ENCODE assay signal across 21 cellular contexts in genomic region chr2:74578476-74578875, GRCh38. TPM values are rescaled to one million over a fixed set of nuclear protein-coding genes. Genes with fewer than 3 reads are reported as not detected.
DNase-seq lines count a peak whose midpoint lies in the region; ATAC-seq and TF ChIP-seq lines count a peak whose summit lies in the region.
"Had no signal": no experiment of that assay in that cellular context is flagged by ENCODE, and none has a peak within 500 bp of the region (broad histone marks: within the 10 kb centered on the region; RNA-seq: fewer than 3 reads in every experiment).

No MANE protein-coding gene starts in this region.

- peaks cover 1% of the 10 kb centered on the region for H3K27me3 Mint-ChIP-seq in activated CD4-positive, alpha-beta T cell treated with anti-CD3 and anti-CD28 coated beads for 36 hours
- no peaks in the 10 kb centered on the region for H3K27me3 Mint-ChIP-seq in activated CD4-positive, alpha-beta T cell treated with anti-CD3 and anti-CD28 coated beads, Interleukin-2, amount 10 ng/mL, durations not matched to agents 7 days and 5 days
- H3K27me3 Mint-ChIP-seq in stimulated activated memory B cell treated with anti-CD40 and anti-IgM and Interleukin-4, amounts not matched to agents 10 μg/mL and 1 μg/mL and 100 μg/mL, for 72 hours, result no peaks in the 10 kb centered on the region

- H3K9me3 Mint-ChIP-seq in activated CD4-positive, alpha-beta T cell treated with anti-CD3 and anti-CD28 coated beads for 36 hours (ENCODE audit: low read depth), result no peaks in the 10 kb centered on the region
- peaks cover 6% of the 10 kb centered on the region for H3K9me3 Mint-ChIP-seq in activated CD4-positive, alpha-beta T cell treated with anti-CD3 and anti-CD28 coated beads, Interleukin-2, amount 10 ng/mL, durations not matched to agents 7 days and 5 days
- no peaks in the 10 kb centered on the region for H3K9me3 Mint-ChIP-seq in stimulated activated memory B cell treated with anti-CD40 and anti-IgM and Interleukin-4, amounts not matched to agents 10 μg/mL and 1 μg/mL and 100 μg/mL, for 72 hours
- H3K9me3 Mint-ChIP-seq: neural crest cell had no signal

- peaks cover 23% of the 10 kb centered on the region for H3K4me1 Mint-ChIP-seq in activated CD4-positive, alpha-beta T cell treated with anti-CD3 and anti-CD28 coated beads for 36 hours
- peaks cover 34% of the 10 kb centered on the region for H3K4me1 Mint-ChIP-seq in activated CD4-positive, alpha-beta T cell treated with anti-CD3 and anti-CD28 coated beads, Interleukin-2, amount 10 ng/mL, durations not matched to agents 7 days and 5 days
- peaks cover 32% of the 10 kb centered on the region for H3K4me1 Mint-ChIP-seq in stimulated activated memory B cell treated with anti-CD40 and anti-IgM and Interleukin-4, amounts not matched to agents 10 μg/mL and 1 μg/mL and 100 μg/mL, for 72 hours

- no peak overlapping the region for H3K27ac ChIP-seq in colonic mucosa
- H3K27ac ChIP-seq: 22Rv1, cardiac muscle cell, SJCRH30 had no signal

- POLR2A ChIA-PET in activated CD4-positive, alpha-beta T cell treated with anti-CD3 and anti-CD28 coated beads for 36 hours (lab: Charles Lee), result no interaction called here
- POLR2A ChIA-PET in activated CD4-positive, alpha-beta T cell treated with anti-CD3 and anti-CD28 coated beads, Interleukin-2, amount 10 ng/mL, durations not matched to agents 7 days and 5 days (lab: Charles Lee), result interaction anchor here (1.0 kb wide), 1 partner anchor 28 kb away, joined by 3 read pairs; no protein-coding TSS in a partner anchor

- ATAC-seq in activated CD4-positive, alpha-beta T cell treated with anti-CD3 and anti-CD28 coated beads for 36 hours, result peak; percentile 28
- peak; percentile 66 for ATAC-seq in HG02610 (IDR thresholded peaks at IDR 0.05; ENCODE audit: unreplicated experiment)
- ATAC-seq in HG03354 (IDR thresholded peaks at IDR 0.05; ENCODE audit: poor library complexity, severe bottlenecking, unreplicated experiment), result peak; percentile 49
- no peak for ATAC-seq in stimulated activated memory B cell treated with anti-CD40 and anti-IgM and Interleukin-4, amounts not matched to agents 10 μg/mL and 1 μg/mL and 100 μg/mL, for 72 hours
- ATAC-seq: left lobe of liver had no signal

- no peak for DNase-seq in activated CD4-positive, alpha-beta T cell treated with anti-CD3 and anti-CD28 coated beads for 36 hours
- no peak for DNase-seq in activated CD4-positive, alpha-beta T cell treated with anti-CD3 and anti-CD28 coated beads, Interleukin-2, amount 10 ng/mL, durations not matched to agents 7 days and 5 days
- no peak for DNase-seq in colonic mucosa
- DNase-seq in KG1 (lab: John Stamatoyannopoulos, UW), result no peak
- DNase-seq in HAP-1 (ENCODE audit: low spot score in 2 of 2), result no peak
- DNase-seq: activated CD4-positive, CD25-positive, alpha-beta regulatory T cell; activated gamma-delta T cell; amniotic stem cell; BE2C; HCEC 1CT; NCI-H1417; SJCRH30; stimulated activated CD4-positive, alpha-beta T cell treated with anti-CD3 and anti-CD28 coated beads, Interleukin-12 subunit alpha, Interleukin-12 subunit beta, amount 100 ng/mL, for 4 hours had no signal

- no peak for TF ChIP-seq CTCF in colonic mucosa (IDR thresholded peaks at IDR 0.05)

- H3K9me3 ChIP-seq in colonic mucosa, result no peaks in the 10 kb centered on the region
- H3K9me3 ChIP-seq in HAP-1, result no peaks in the 10 kb centered on the region
- H3K9me3 ChIP-seq: BE2C, SJCRH30 had no signal

- in situ Hi-C loops in HAP-1 (cut with MboI; ENCODE audit: low sequenced_read_pairs), result loop anchor here (5.0 kb wide), 1 partner anchor 91 kb away; no protein-coding TSS in a partner anchor

- no peak overlapping the region for H3K27ac Mint-ChIP-seq in activated CD4-positive, alpha-beta T cell treated with anti-CD3 and anti-CD28 coated beads for 36 hours
- H3K27ac Mint-ChIP-seq in activated CD4-positive, alpha-beta T cell treated with anti-CD3 and anti-CD28 coated beads, Interleukin-2, amount 10 ng/mL, durations not matched to agents 7 days and 5 days, result no peak overlapping the region
- peak overlapping the region; percentile 13 for H3K27ac Mint-ChIP-seq in stimulated activated memory B cell treated with anti-CD40 and anti-IgM and Interleukin-4, amounts not matched to agents 10 μg/mL and 1 μg/mL and 100 μg/mL, for 72 hours

- no peaks in the 10 kb centered on the region for H3K4me1 ChIP-seq in colonic mucosa
- peaks cover 3% of the 10 kb centered on the region; the same call in 1 of the 2 replicates for H3K4me1 ChIP-seq in HAP-1
- H3K4me1 ChIP-seq: BE2C had no signal

- H3K27me3 ChIP-seq in colonic mucosa (no peaks in the 10 kb centered on the region), HAP-1 (ENCODE audit: low read depth) (no peaks in the 10 kb centered on the region)
- H3K27me3 ChIP-seq: BE2C, SJCRH30 had no signal

- no peaks in the 10 kb centered on the region for H3K36me3 ChIP-seq in colonic mucosa
- H3K36me3 ChIP-seq in HAP-1 (replicated peaks), result no peaks in the 10 kb centered on the region
- H3K36me3 ChIP-seq: BE2C, cardiac muscle cell, SJCRH30 had no signal

- CTCF ChIA-PET in activated CD4-positive, alpha-beta T cell treated with anti-CD3 and anti-CD28 coated beads for 36 hours (lab: Charles Lee), result interaction anchor here (1.3 to 2.9 kb wide), 2 partner anchors 8 to 21 kb away, joined by 3 to 18 read pairs; no protein-coding TSS in a partner anchor
- CTCF ChIA-PET in activated CD4-positive, alpha-beta T cell treated with anti-CD3 and anti-CD28 coated beads, Interleukin-2, amount 10 ng/mL, durations not matched to agents 7 days and 5 days (lab: Charles Lee), result interaction anchor here (1.0 to 5.7 kb wide), 5 partner anchors 9 to 39 kb away, joined by 3 to 36 read pairs (median 5); no protein-coding TSS in a partner anchor

- H3K9ac ChIP-seq in colonic mucosa (ENCODE audit: low read depth in 2 of 2, low read length in 2 of 2), result peak overlapping the region in 1 of 2 donors; percentile 8

- intact Hi-C loops in activated CD4-positive, alpha-beta T cell treated with anti-CD3 and anti-CD28 coated beads for 36 hours (cut with DNase I, micrococcal nuclease), result loop anchor here in 1 of 2 experiments (5.0 kb wide), 1 partner anchor 254 kb away; the partner anchor contains the start of gene HK2
- intact Hi-C loops in colonic mucosa (cut with DNase I), result no loop called here

- H3K4me3 ChIP-seq in colonic mucosa (no peak overlapping the region), HAP-1 (no peak overlapping the region)
- H3K4me3 ChIP-seq: cardiac muscle cell, SJCRH30 had no signal

- H3K4me3 Mint-ChIP-seq in activated CD4-positive, alpha-beta T cell treated with anti-CD3 and anti-CD28 coated beads for 36 hours, result no peak overlapping the region
- H3K4me3 Mint-ChIP-seq in activated CD4-positive, alpha-beta T cell treated with anti-CD3 and anti-CD28 coated beads, Interleukin-2, amount 10 ng/mL, durations not matched to agents 7 days and 5 days, result no peak overlapping the region
- no peak overlapping the region for H3K4me3 Mint-ChIP-seq in stimulated activated memory B cell treated with anti-CD40 and anti-IgM and Interleukin-4, amounts not matched to agents 10 μg/mL and 1 μg/mL and 100 μg/mL, for 72 hours
- H3K4me3 Mint-ChIP-seq: neural crest cell had no signal

- H3K36me3 Mint-ChIP-seq in activated CD4-positive, alpha-beta T cell treated with anti-CD3 and anti-CD28 coated beads for 36 hours (ENCODE audit: low read depth), result no peaks in the 10 kb centered on the region
- H3K36me3 Mint-ChIP-seq in activated CD4-positive, alpha-beta T cell treated with anti-CD3 and anti-CD28 coated beads, Interleukin-2, amount 10 ng/mL, durations not matched to agents 7 days and 5 days (ENCODE audit: low read depth), result peaks cover 11% of the 10 kb centered on the region
- H3K36me3 Mint-ChIP-seq in stimulated activated memory B cell treated with anti-CD40 and anti-IgM and Interleukin-4, amounts not matched to agents 10 μg/mL and 1 μg/mL and 100 μg/mL, for 72 hours, result no peaks in the 10 kb centered on the region

RNA-seq across cellular contexts. Expression of gene DOK1, which starts 24.0 kb away (rescaled TPM):
- total RNA-seq in activated CD4-positive, alpha-beta T cell treated with anti-CD3 and anti-CD28 coated beads for 36 hours, result 10 to 100 TPM; 17.2 to 17.9 TPM
- total RNA-seq in activated CD4-positive, alpha-beta T cell treated with anti-CD3 and anti-CD28 coated beads, Interleukin-2, amount 10 ng/mL, durations not matched to agents 7 days and 5 days, result 10 to 100 TPM; 28.0 to 34.4 TPM
- 10 to 100 TPM; 20.9 to 26.5 TPM for total RNA-seq in colonic mucosa

RNA-seq across cellular contexts. Expression of gene LOXL3, which starts 24.7 kb away (rescaled TPM):
- under 1 TPM; 0.86 to 0.96 TPM for total RNA-seq in activated CD4-positive, alpha-beta T cell treated with anti-CD3 and anti-CD28 coated beads for 36 hours
- total RNA-seq in activated CD4-positive, alpha-beta T cell treated with anti-CD3 and anti-CD28 coated beads, Interleukin-2, amount 10 ng/mL, durations not matched to agents 7 days and 5 days, result under 1 TPM; 0.12 to 0.15 TPM
- 1 to 10 TPM; 2.9 to 4.7 TPM for total RNA-seq in colonic mucosa

RNA-seq across cellular contexts. Expression of gene HTRA2, which starts 48.7 kb away (rescaled TPM):
- total RNA-seq in activated CD4-positive, alpha-beta T cell treated with anti-CD3 and anti-CD28 coated beads for 36 hours, result 10 to 100 TPM; 43.5 to 47.7 TPM
- 10 to 100 TPM; 41.6 to 45.8 TPM for total RNA-seq in activated CD4-positive, alpha-beta T cell treated with anti-CD3 and anti-CD28 coated beads, Interleukin-2, amount 10 ng/mL, durations not matched to agents 7 days and 5 days
- total RNA-seq in colonic mucosa, result 10 to 100 TPM; 26.3 to 41.5 TPM

RNA-seq across cellular contexts. Expression of gene AUP1, which starts 49.0 kb away (rescaled TPM):
- total RNA-seq in activated CD4-positive, alpha-beta T cell treated with anti-CD3 and anti-CD28 coated beads for 36 hours, result 100 to 1,000 TPM in 1 of 2 experiments, 10 to 100 TPM in 1; 92.0 to 122 TPM
- total RNA-seq in activated CD4-positive, alpha-beta T cell treated with anti-CD3 and anti-CD28 coated beads, Interleukin-2, amount 10 ng/mL, durations not matched to agents 7 days and 5 days, result 100 to 1,000 TPM; 116 to 136 TPM
- 100 to 1,000 TPM; 107 to 212 TPM for total RNA-seq in colonic mucosa

RNA-seq across cellular contexts. Expression of gene DQX1, which starts 52.4 kb away (rescaled TPM):
- under 1 TPM; 0.40 to 0.41 TPM for total RNA-seq in activated CD4-positive, alpha-beta T cell treated with anti-CD3 and anti-CD28 coated beads for 36 hours
- under 1 TPM; 0.25 to 0.52 TPM for total RNA-seq in activated CD4-positive, alpha-beta T cell treated with anti-CD3 and anti-CD28 coated beads, Interleukin-2, amount 10 ng/mL, durations not matched to agents 7 days and 5 days
- 10 to 100 TPM; 34.2 to 36.8 TPM for total RNA-seq in colonic mucosa
- total RNA-seq: LHCN-M2 had no signal
